Comparison of ENCODE assay signal across 32 cellular contexts in the genomic region with DNA sequence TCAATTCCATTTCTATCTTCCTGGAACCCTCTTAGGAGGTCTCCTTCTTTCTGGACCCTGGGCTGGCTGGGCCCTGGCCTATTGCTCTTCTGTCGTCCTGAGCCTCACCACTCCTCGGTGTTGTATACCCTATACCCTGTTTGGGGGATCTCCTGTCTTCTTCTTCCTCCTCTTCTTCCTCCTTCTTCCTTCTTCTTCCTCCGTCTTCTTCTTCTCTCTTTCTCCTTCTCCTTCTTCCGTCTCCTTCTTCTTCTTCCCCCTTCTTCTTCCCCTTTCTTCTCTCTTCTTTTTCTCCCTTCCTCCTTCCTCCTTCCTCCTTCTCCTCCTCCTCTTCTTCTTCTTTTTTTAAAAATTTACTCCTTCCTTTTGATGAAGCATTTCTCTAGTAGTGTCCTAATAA.
"Had no signal": no experiment of that assay in that cellular context is flagged by ENCODE, and none has a peak within 500 bp of the region (broad histone marks: within the 10 kb centered on the region; RNA-seq: fewer than 3 reads in every experiment).

No MANE protein-coding gene starts in this region.

- H3K9me3 ChIP-seq: adrenal gland, ascending aorta, body of pancreas, breast epithelium had no signal

- H3K27me3 ChIP-seq: adrenal gland, ascending aorta, body of pancreas, brain microvascular endothelial cell, breast epithelium, cardiac muscle cell had no signal

- H3K27ac ChIP-seq: adrenal gland, ascending aorta, body of pancreas, brain microvascular endothelial cell, breast epithelium, cardiac muscle cell had no signal

- H3K4me3 ChIP-seq: adrenal gland, ascending aorta, body of pancreas, breast epithelium, cardiac muscle cell had no signal

- FAIRE-seq: astrocyte, bronchial epithelial cell had no signal

- H3K4me1 ChIP-seq: adrenal gland, ascending aorta, body of pancreas, breast epithelium had no signal

- ATAC-seq: activated naive CD4-positive, alpha-beta T cell treated with anti-CD3 and anti-CD28 coated beads, Interleukin-2, amount 50 U/mL, for 72 hours; activated naive CD8-positive, alpha-beta T cell treated with anti-CD3 and anti-CD28 coated beads, Interleukin-2, amount 50 U/mL, for 24 hours; activated T-cell treated with anti-CD3 and anti-CD28 coated beads, Interleukin-2, amount 50 U/mL, for 4 hours; activated T-cell treated with anti-CD3 and anti-CD28 coated beads, Interleukin-2, amount 50 U/mL, for 72 hours; activated T-helper 17 cell treated with anti-CD3 and anti-CD28 coated beads, Interleukin-2, amount 50 U/mL, for 72 hours; body of pancreas had no signal

- H3K36me3 ChIP-seq: adrenal gland, ascending aorta, brain microvascular endothelial cell, breast epithelium, cardiac muscle cell had no signal

- DNase-seq: activated effector memory CD4-positive, alpha-beta T cell treated with anti-CD3 and anti-CD28 coated beads, Interleukin-2, amount 50 U/mL, for 16 hours; activated effector memory CD4-positive, alpha-beta T cell treated with Interleukin-2 at 50 U/mL for 16 hours; activated gamma-delta T cell; activated gamma-delta T cell treated with Interleukin-2 at 50 U/mL for 16 hours; activated naive CD4-positive, alpha-beta T cell; activated naive CD4-positive, alpha-beta T cell treated with anti-CD3 and anti-CD28 coated beads for 36 hours; activated naive CD4-positive, alpha-beta T cell treated with anti-CD3 and anti-CD28 coated beads, Interleukin-2, amount 10 ng/mL, durations not matched to agents 7 days and 5 days; activated naive CD4-positive, alpha-beta T cell treated with anti-CD3 and anti-CD28 coated beads, Interleukin-2, amount 50 U/mL, for 16 hours; activated naive CD4-positive, alpha-beta T cell treated with Interleukin-2 at 50 U/mL for 16 hours; activated naive CD8-positive, alpha-beta T cell treated with anti-CD3 and anti-CD28 coated beads for 36 hours; activated naive CD8-positive, alpha-beta T cell treated with anti-CD3 and anti-CD28 coated beads, Interleukin-2, amount 10 ng/mL, durations not matched to agents 7 days and 5 days; activated naive CD8-positive, alpha-beta T cell treated with anti-CD3 and anti-CD28 coated beads, Interleukin-2, amount 50 U/mL, for 24 hours; activated T-cell treated with anti-CD3 and anti-CD28 coated beads, Interleukin-2, amount 50 U/mL, for 4 hours; activated T-cell treated with anti-CD3 and anti-CD28 coated beads, Interleukin-2, amount 50 U/mL, for 48 hours; activated T-cell treated with anti-CD3 and anti-CD28 coated beads, Interleukin-2, amount 50 U/mL, for 72 hours; adrenal gland; amniotic stem cell; amygdala; anterior cingulate cortex; aorta; body of pancreas; brain microvascular endothelial cell; caudate nucleus; central memory CD4-positive, alpha-beta T cell; cerebellar nuclear complex had no signal
